In the genomic region with DNA sequence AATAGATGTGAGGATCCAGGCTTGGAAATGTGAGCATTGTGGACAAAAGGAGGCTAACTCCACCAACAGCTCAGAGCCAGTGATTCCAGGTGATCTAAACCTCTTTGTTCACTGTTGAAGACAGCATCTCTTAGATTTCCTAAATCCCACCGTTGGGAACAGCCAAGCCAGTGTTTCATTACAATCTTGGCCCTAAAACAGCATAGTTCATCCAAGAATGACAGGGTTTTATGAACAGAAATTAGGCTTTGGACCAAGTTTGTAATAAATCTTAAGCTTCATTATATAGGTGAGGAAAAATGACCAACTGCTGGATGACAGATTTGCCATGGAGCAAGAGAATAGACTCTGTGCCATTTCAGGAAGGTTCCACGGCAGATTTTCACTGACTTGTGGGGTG, we compare ENCODE assay signal across 18 cellular contexts.
"Had no signal": no experiment of that assay in that cellular context is flagged by ENCODE, and none has a peak within 500 bp of the region (broad histone marks: within the 10 kb centered on the region; RNA-seq: fewer than 3 reads in every experiment).

No MANE protein-coding gene starts in this region.

- H3K4me1 Mint-ChIP-seq: activated CD4-positive, alpha-beta T cell treated with anti-CD3 and anti-CD28 coated beads for 36 hours; activated naive CD8-positive, alpha-beta T cell treated with anti-CD3 and anti-CD28 coated beads, Interleukin-2, amount 10 ng/mL, durations not matched to agents 7 days and 5 days; activated T-helper 17 cell treated with anti-CD3 and anti-CD28 coated beads, Interleukin-2, amount 50 U/mL, for 72 hours had no signal

- FAIRE-seq: keratinocyte, TTC549 had no signal

- H3K4me3 ChIP-seq: body of pancreas, colonic mucosa, psoas muscle, stomach, thoracic aorta, upper lobe of right lung had no signal

- H3K4me3 Mint-ChIP-seq: activated CD4-positive, alpha-beta T cell treated with anti-CD3 and anti-CD28 coated beads for 36 hours; activated naive CD8-positive, alpha-beta T cell treated with anti-CD3 and anti-CD28 coated beads, Interleukin-2, amount 10 ng/mL, durations not matched to agents 7 days and 5 days; activated T-helper 17 cell treated with anti-CD3 and anti-CD28 coated beads, Interleukin-2, amount 50 U/mL, for 72 hours; neural crest cell; T-helper 2 cell treated with Interferon-gamma antibody and Interleukin-4, amounts not matched to agents 5 μg/mL and 100 μg/mL, for 36 hours had no signal

- H3K9me3 ChIP-seq: body of pancreas, colonic mucosa, psoas muscle, thoracic aorta, upper lobe of right lung had no signal

- H3K27me3 ChIP-seq: body of pancreas, colonic mucosa, stomach, upper lobe of right lung had no signal

- ATAC-seq: activated CD4-positive, alpha-beta T cell treated with anti-CD3 and anti-CD28 coated beads for 36 hours; activated T-helper 17 cell treated with anti-CD3 and anti-CD28 coated beads, Interleukin-2, amount 50 U/mL, for 72 hours; body of pancreas; left lobe of liver; psoas muscle; upper lobe of right lung had no signal

- H3K36me3 Mint-ChIP-seq: activated naive CD8-positive, alpha-beta T cell treated with anti-CD3 and anti-CD28 coated beads, Interleukin-2, amount 10 ng/mL, durations not matched to agents 7 days and 5 days had no signal

- H3K27ac ChIP-seq: body of pancreas, colonic mucosa, psoas muscle, stomach, thoracic aorta, upper lobe of right lung had no signal

- DNase-seq: activated CD4-positive, alpha-beta T cell treated with anti-CD3 and anti-CD28 coated beads for 36 hours; activated CD4-positive, alpha-beta T cell treated with anti-CD3 and anti-CD28 coated beads, Interleukin-2, amount 50 U/mL, for 48 hours; activated naive CD4-positive, alpha-beta T cell; activated naive CD8-positive, alpha-beta T cell treated with anti-CD3 and anti-CD28 coated beads, Interleukin-2, amount 10 ng/mL, durations not matched to agents 7 days and 5 days; body of pancreas; central memory CD4-positive, alpha-beta T cell; colonic mucosa; foreskin melanocyte; psoas muscle; stomach; upper lobe of right lung had no signal

- H3K27me3 Mint-ChIP-seq: activated CD4-positive, alpha-beta T cell treated with anti-CD3 and anti-CD28 coated beads for 36 hours; activated T-helper 17 cell treated with anti-CD3 and anti-CD28 coated beads, Interleukin-2, amount 50 U/mL, for 72 hours had no signal

- H3K27ac Mint-ChIP-seq: activated CD4-positive, alpha-beta T cell treated with anti-CD3 and anti-CD28 coated beads for 36 hours; activated naive CD8-positive, alpha-beta T cell treated with anti-CD3 and anti-CD28 coated beads, Interleukin-2, amount 10 ng/mL, durations not matched to agents 7 days and 5 days; activated T-helper 17 cell treated with anti-CD3 and anti-CD28 coated beads, Interleukin-2, amount 50 U/mL, for 72 hours; T-helper 2 cell treated with Interferon-gamma antibody and Interleukin-4, amounts not matched to agents 5 μg/mL and 100 μg/mL, for 36 hours had no signal

- H3K36me3 ChIP-seq: colonic mucosa, stomach, thoracic aorta, upper lobe of right lung had no signal

- H3K4me1 ChIP-seq: body of pancreas, colonic mucosa, psoas muscle, upper lobe of right lung had no signal
